ENCODE assay signal across 1 cellular context in the genomic region with DNA sequence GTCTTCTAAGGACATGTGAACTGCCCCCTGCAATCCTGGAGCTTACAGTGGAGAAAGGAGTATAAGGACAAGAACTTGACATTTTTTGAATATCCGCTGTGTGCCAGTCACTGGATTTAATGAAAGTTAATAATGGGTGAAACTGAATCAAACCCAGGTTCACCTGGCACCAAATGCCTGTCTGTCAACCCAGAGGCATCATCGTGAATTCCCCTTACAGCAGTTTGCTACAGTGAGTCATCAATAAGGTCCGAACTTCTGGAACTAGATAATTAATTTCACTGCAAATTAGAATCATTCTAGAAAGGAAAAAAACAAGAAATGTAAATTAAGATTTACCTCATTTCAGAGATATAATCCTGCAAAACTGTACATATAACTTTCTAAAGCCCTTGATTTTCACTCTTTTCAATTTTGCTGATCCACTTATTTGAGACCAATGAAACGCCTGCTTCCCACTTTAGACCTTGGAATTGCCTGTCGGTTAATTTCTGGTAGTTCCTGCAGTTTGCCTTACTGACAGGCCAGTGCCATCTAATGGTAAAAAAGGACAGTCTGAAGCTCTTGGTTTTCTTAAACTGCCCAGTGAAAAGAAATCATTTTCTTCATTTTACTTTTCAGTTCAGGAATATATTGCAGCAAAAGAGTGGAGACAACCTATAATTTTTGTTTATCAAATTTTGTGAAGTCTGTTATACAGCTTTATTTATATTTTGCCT.
TF ChIP-seq lines count a peak whose summit lies in the region.

No MANE protein-coding gene starts in this region.

TF ChIP-seq in GM12878, 131 proteins besides CTCF, POLR2A, EP300 and RAD21:
- TF ChIP-seq, protein P1, sequence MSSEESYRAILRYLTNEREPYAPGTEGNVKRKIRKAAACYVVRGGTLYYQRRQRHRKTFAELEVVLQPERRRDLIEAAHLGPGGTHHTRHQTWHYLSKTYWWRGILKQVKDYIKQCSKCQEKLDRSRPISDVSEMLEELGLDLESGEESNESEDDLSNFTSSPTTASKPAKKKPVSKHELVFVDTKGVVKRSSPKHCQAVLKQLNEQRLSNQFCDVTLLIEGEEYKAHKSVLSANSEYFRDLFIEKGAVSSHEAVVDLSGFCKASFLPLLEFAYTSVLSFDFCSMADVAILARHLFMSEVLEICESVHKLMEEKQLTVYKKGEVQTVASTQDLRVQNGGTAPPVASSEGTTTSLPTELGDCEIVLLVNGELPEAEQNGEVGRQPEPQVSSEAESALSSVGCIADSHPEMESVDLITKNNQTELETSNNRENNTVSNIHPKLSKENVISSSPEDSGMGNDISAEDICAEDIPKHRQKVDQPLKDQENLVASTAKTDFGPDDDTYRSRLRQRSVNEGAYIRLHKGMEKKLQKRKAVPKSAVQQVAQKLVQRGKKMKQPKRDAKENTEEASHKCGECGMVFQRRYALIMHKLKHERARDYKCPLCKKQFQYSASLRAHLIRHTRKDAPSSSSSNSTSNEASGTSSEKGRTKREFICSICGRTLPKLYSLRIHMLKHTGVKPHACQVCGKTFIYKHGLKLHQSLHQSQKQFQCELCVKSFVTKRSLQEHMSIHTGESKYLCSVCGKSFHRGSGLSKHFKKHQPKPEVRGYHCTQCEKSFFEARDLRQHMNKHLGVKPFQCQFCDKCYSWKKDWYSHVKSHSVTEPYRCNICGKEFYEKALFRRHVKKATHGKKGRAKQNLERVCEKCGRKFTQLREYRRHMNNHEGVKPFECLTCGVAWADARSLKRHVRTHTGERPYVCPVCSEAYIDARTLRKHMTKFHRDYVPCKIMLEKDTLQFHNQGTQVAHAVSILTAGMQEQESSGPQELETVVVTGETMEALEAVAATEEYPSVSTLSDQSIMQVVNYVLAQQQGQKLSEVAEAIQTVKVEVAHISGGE (CRISPR knock-in tag; IDR thresholded peaks at IDR 0.05), result no peak
- TF ChIP-seq SMAD1 (IDR thresholded peaks at IDR 0.05; ENCODE audit: low read depth, partially characterized antibody) (no peak), YBX1 (IDR thresholded peaks at IDR 0.05) (no peak), RB1 (IDR thresholded peaks at IDR 0.05; ENCODE audit: borderline replicate concordance) (no peak), CBX5 (IDR thresholded peaks at IDR 0.05; ENCODE audit: low read depth) (no peak), STAT1 (conservative IDR thresholded peaks at IDR 0.05) (no peak), GATAD2B (conservative IDR thresholded peaks at IDR 0.05; ENCODE audit: low read depth) (no peak), SREBF2 (IDR thresholded peaks at IDR 0.05; ENCODE audit: low read length) (no peak), SP1 (IDR thresholded peaks at IDR 0.05; ENCODE audit: low read depth, low read length) (no peak), ESRRA (IDR thresholded peaks at IDR 0.05; ENCODE audit: low read length) (no peak), ZNF384 (IDR thresholded peaks at IDR 0.05; ENCODE audit: borderline replicate concordance, low read depth, low read length) (no peak), MYB (IDR thresholded peaks at IDR 0.05; ENCODE audit: borderline replicate concordance, low read depth, low read length) (no peak), FOXK2 (IDR thresholded peaks at IDR 0.05) (no peak), EZH2 (IDR thresholded peaks at IDR 0.05; ENCODE audit: borderline replicate concordance, control insufficient read depth, low read depth, low read length) (no peak), HDAC2 (IDR thresholded peaks at IDR 0.05) (no peak)
- TF ChIP-seq, protein P2, sequence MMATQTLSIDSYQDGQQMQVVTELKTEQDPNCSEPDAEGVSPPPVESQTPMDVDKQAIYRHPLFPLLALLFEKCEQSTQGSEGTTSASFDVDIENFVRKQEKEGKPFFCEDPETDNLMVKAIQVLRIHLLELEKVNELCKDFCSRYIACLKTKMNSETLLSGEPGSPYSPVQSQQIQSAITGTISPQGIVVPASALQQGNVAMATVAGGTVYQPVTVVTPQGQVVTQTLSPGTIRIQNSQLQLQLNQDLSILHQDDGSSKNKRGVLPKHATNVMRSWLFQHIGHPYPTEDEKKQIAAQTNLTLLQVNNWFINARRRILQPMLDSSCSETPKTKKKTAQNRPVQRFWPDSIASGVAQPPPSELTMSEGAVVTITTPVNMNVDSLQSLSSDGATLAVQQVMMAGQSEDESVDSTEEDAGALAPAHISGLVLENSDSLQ (IDR thresholded peaks at IDR 0.05), result no peak
- TF ChIP-seq, protein P3, sequence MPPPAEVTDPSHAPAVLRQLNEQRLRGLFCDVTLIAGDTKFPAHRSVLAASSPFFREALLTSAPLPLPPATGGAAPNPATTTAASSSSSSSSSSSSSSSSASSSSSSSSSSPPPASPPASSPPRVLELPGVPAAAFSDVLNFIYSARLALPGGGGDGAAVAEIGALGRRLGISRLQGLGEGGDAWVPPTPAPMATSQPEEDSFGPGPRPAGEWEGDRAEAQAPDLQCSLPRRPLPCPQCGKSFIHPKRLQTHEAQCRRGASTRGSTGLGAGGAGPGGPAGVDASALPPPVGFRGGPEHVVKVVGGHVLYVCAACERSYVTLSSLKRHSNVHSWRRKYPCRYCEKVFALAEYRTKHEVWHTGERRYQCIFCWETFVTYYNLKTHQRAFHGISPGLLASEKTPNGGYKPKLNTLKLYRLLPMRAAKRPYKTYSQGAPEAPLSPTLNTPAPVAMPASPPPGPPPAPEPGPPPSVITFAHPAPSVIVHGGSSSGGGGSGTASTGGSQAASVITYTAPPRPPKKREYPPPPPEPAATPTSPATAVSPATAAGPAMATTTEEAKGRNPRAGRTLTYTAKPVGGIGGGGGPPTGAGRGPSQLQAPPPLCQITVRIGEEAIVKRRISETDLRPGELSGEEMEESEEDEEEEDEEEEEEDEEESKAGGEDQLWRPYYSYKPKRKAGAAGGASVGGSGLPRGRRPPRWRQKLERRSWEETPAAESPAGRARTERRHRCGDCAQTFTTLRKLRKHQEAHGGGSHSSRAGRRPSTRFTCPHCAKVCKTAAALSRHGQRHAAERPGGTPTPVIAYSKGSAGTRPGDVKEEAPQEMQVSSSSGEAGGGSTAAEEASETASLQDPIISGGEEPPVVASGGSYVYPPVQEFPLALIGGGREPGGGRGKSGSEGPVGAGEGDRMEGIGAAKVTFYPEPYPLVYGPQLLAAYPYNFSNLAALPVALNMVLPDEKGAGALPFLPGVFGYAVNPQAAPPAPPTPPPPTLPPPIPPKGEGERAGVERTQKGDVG (CRISPR knock-in tag; IDR thresholded peaks at IDR 0.05), result no peak
- TF ChIP-seq, protein P4, sequence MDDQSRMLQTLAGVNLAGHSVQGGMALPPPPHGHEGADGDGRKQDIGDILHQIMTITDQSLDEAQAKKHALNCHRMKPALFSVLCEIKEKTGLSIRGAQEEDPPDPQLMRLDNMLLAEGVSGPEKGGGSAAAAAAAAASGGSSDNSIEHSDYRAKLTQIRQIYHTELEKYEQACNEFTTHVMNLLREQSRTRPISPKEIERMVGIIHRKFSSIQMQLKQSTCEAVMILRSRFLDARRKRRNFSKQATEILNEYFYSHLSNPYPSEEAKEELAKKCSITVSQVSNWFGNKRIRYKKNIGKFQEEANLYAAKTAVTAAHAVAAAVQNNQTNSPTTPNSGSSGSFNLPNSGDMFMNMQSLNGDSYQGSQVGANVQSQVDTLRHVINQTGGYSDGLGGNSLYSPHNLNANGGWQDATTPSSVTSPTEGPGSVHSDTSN (IDR thresholded peaks at IDR 0.05; ENCODE audit: insufficient replicate concordance, low read depth, low read length), result no peak
- TF ChIP-seq, protein P5, sequence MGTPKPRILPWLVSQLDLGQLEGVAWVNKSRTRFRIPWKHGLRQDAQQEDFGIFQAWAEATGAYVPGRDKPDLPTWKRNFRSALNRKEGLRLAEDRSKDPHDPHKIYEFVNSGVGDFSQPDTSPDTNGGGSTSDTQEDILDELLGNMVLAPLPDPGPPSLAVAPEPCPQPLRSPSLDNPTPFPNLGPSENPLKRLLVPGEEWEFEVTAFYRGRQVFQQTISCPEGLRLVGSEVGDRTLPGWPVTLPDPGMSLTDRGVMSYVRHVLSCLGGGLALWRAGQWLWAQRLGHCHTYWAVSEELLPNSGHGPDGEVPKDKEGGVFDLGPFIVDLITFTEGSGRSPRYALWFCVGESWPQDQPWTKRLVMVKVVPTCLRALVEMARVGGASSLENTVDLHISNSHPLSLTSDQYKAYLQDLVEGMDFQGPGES (IDR thresholded peaks at IDR 0.05), result no peak
